Comparison of ENCODE assay signal across 8 cellular contexts in genomic region chr18:712401-713134, GRCh38. TPM values are rescaled to one million over a fixed set of nuclear protein-coding genes. Genes with fewer than 3 reads are reported as not detected.
A peak's percentile ranks its signal among the peaks of the same experiment; 100 is the strongest.
DNase-seq lines count a peak whose midpoint lies in the region; ATAC-seq and TF ChIP-seq lines count a peak whose summit lies in the region.

A gene with protein sequence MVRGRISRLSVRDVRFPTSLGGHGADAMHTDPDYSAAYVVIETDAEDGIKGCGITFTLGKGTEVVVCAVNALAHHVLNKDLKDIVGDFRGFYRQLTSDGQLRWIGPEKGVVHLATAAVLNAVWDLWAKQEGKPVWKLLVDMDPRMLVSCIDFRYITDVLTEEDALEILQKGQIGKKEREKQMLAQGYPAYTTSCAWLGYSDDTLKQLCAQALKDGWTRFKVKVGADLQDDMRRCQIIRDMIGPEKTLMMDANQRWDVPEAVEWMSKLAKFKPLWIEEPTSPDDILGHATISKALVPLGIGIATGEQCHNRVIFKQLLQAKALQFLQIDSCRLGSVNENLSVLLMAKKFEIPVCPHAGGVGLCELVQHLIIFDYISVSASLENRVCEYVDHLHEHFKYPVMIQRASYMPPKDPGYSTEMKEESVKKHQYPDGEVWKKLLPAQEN (minus strand): TSS chr18:712630. CDS start chr18:712587, 43 bp downstream.

- CTCF ChIA-PET in BJ (lab: Yijun Ruan, JAX) = interaction anchor here (0.6 to 1.7 kb wide), 18 partner anchors 10 to 477 kb away, joined by 3 to 14 read pairs (median 4); no protein-coding TSS in a partner anchor

- peak within 1 kb of the TSS; percentile 80 for H3K4me3 ChIP-seq in BJ (ENCODE audit: low read depth, low read length)
- H3K4me3 ChIP-seq in NT2/D1 (ENCODE audit: insufficient read length, low read depth) = peak within 1 kb of the TSS; percentile 64
- peak within 1 kb of the TSS; percentile 35 for H3K4me3 ChIP-seq in mucosa of descending colon

- peak; percentile 81 for TF ChIP-seq CTCF in BJ (IDR thresholded peaks at IDR 0.05; ENCODE audit: insufficient read depth, low read depth, low read length)
- peak; percentile 93 for TF ChIP-seq CTCF in mucosa of descending colon (IDR thresholded peaks at IDR 0.05)

- DNase-seq in BJ (ENCODE audit: low read depth) (peak; percentile 9), NT2/D1 (ENCODE audit: low read depth, low spot score) (peak; percentile 69), activated T-cell treated with anti-CD3 and anti-CD28 coated beads for 24 hours (ENCODE audit: low read depth) (peak; percentile 82), epithelial cell of prostate (ENCODE audit: low read depth, low spot score) (peak; percentile 16), mucosa of descending colon (peak; percentile 92 to 97 (median 92))
- peak; percentile 78 for DNase-seq in stimulated activated CD8-positive, alpha-beta memory T cell treated with anti-CD3 and anti-CD28 coated beads, Interleukin-4, amount 100 ng/mL, for 24 hours (ENCODE audit: low read depth)

- POLR2A ChIA-PET in BJ (lab: Charles Lee) = no interaction called here

- H3K36me3 ChIP-seq in BJ (ENCODE audit: control insufficient read depth, insufficient read depth, low read length) (peaks cover 4% of the 10 kb centered on the region), NT2/D1 (ENCODE audit: insufficient read depth, insufficient read length, low read length) (peaks cover 23% of the 10 kb centered on the region), mucosa of descending colon (ENCODE audit: low read depth) (no peaks in the 10 kb centered on the region)

- H3K27me3 ChIP-seq in BJ (ENCODE audit: control insufficient read depth, insufficient read depth, low read length) (no peaks in the 10 kb centered on the region), NT2/D1 (ENCODE audit: insufficient read depth, insufficient read length) (no peaks in the 10 kb centered on the region)

- peak within 1 kb of the TSS; percentile 75 for H3K27ac ChIP-seq in epithelial cell of prostate

- ATAC-seq in GM19035 (IDR thresholded peaks at IDR 0.05; ENCODE audit: unreplicated experiment) = peak; percentile 82
- peak; percentile 89 for ATAC-seq in HG03280 (IDR thresholded peaks at IDR 0.05; ENCODE audit: unreplicated experiment)
- ATAC-seq in mucosa of descending colon = peak; percentile 98

- H3K9me3 ChIP-seq in NT2/D1 (ENCODE audit: insufficient read depth, low read length) = peaks cover 6% of the 10 kb centered on the region; the same call in 1 of the 2 replicates
- H3K9me3 ChIP-seq in mucosa of descending colon = peaks cover 2% of the 10 kb centered on the region

- intact Hi-C loops in mucosa of descending colon (cut with DNase I, micrococcal nuclease) = no loop called here

- H3K4me1 ChIP-seq in NT2/D1 (ENCODE audit: insufficient read depth, insufficient read length) (no peaks in the 10 kb centered on the region), mucosa of descending colon (ENCODE audit: low read depth) (peaks cover 3% of the 10 kb centered on the region)

- peak within 1 kb of the TSS; percentile 72 for H3K9ac ChIP-seq in NT2/D1 (ENCODE audit: insufficient read length, low read depth)

RNA-seq across cellular contexts. Expression of the gene that starts here (rescaled TPM):
- 16.1 and 16.4 TPM in 2 replicates for polyA plus RNA-seq in BJ (2011; rRNA removed)
- polyA minus RNA-seq in BJ (2011; rRNA and poly(A)+ RNA removed) = 13.4 and 18.2 TPM in 2 replicates
- total RNA-seq in mucosa of descending colon = 100 to 1,000 TPM in 1 of 3 donors, 10 to 100 TPM in 2; 72.0 to 132 (median 95.2) TPM

Comparison
In these comparisons a context has a peak if more than half of its experiments do, and no peak if none do; other contexts are left out.
1. Peak in every context shown above with its lines: DNase-seq, ATAC-seq, H3K4me3 ChIP-seq and H3K27ac ChIP-seq.
2. DNase-seq: peak in every context shown above with its lines; median percentile 92 in mucosa of descending colon; 82 in activated T-cell treated with anti-CD3 and anti-CD28 coated beads for 24 hours; 78 in stimulated activated CD8-positive, alpha-beta memory T cell treated with anti-CD3 and anti-CD28 coated beads, Interleukin-4, amount 100 ng/mL, for 24 hours; 69 in NT2/D1; 16 in epithelial cell of prostate; 9 in BJ.